In genomic region chr11:69922596-69923111, GRCh38 we compare ENCODE assay signal across 19 cellular contexts.
DNase-seq lines count a peak whose midpoint lies in the region; ATAC-seq, FAIRE-seq and TF ChIP-seq lines count a peak whose summit lies in the region.
"Had no signal": no experiment of that assay in that cellular context is flagged by ENCODE, and none has a peak within 500 bp of the region (broad histone marks: within the 10 kb centered on the region; RNA-seq: fewer than 3 reads in every experiment).

No MANE protein-coding gene starts in this region.

- no peak for TF ChIP-seq RAD21 in HepG2 (CRISPR knock-in tag; IDR thresholded peaks at IDR 0.05)

- H3K4ac ChIP-seq in mesenchymal stem cell (ENCODE audit: low read depth in 1 of 2, low read length in 2 of 2) = peak overlapping the region; percentile 20 to 49

- no peak for TF ChIP-seq CTCF in right lobe of liver (IDR thresholded peaks at IDR 0.05)
- TF ChIP-seq CTCF in HepG2 (CRISPR knock-in tag; IDR thresholded peaks at IDR 0.05) = no peak
- no peak for TF ChIP-seq CTCF in smooth muscle cell (IDR thresholded peaks at IDR 0.05; ENCODE audit: borderline replicate concordance, insufficient read depth, poor library complexity, severe bottlenecking)

- H3K4me1 ChIP-seq in right lobe of liver = peaks cover 0 to 9% (median 4%) of the 10 kb centered on the region in 4 donors
- H3K4me1 ChIP-seq in HepG2 (ENCODE audit: insufficient read depth, low read length) = no peaks in the 10 kb centered on the region
- H3K4me1 ChIP-seq in mesenchymal stem cell (ENCODE audit: control insufficient read depth, insufficient read depth, low read depth, low read length) = peaks cover 7% of the 10 kb centered on the region
- H3K4me1 ChIP-seq in smooth muscle cell (ENCODE audit: low read depth) = no peaks in the 10 kb centered on the region

- ATAC-seq in right lobe of liver (no peak), HepG2 (no peak), GM21367 (IDR thresholded peaks at IDR 0.05; ENCODE audit: unreplicated experiment) (no peak), HG02610 (IDR thresholded peaks at IDR 0.05; ENCODE audit: unreplicated experiment) (no peak), GM19351 (IDR thresholded peaks at IDR 0.05; ENCODE audit: unreplicated experiment) (no peak)
- ATAC-seq: PC-3 had no signal

- no peaks in the 10 kb centered on the region for H3F3A ChIP-seq in smooth muscle cell (ENCODE audit: low read depth)

- H4K20me1 ChIP-seq in HepG2 (ENCODE audit: insufficient read depth, low read length) (0 out of 2 replicates have a peak, but pooled peaks cover 8% of the 10 kb centered on the region), smooth muscle cell (ENCODE audit: low read depth) (no peaks in the 10 kb centered on the region)

- no peaks in the 10 kb centered on the region for H3K27me3 ChIP-seq in right lobe of liver
- peaks cover 7 to 48% of the 10 kb centered on the region in 2 experiments; a peak in 3 of 5 replicates for H3K27me3 ChIP-seq in HepG2 (ENCODE audit: control insufficient read depth in 1 of 2, insufficient read depth in 2 of 2, low read length in 2 of 2)
- peaks cover 80 to 82% of the 10 kb centered on the region in 2 experiments for H3K27me3 ChIP-seq in mesenchymal stem cell (ENCODE audit: control insufficient read depth in 1 of 2, insufficient read depth in 1 of 2, low read length in 2 of 2)
- H3K27me3 ChIP-seq in smooth muscle cell (ENCODE audit: low read depth) = no peaks in the 10 kb centered on the region

- no peak overlapping the region for H3K9ac ChIP-seq in HepG2 (ENCODE audit: insufficient read depth, low read depth, low read length)
- H3K9ac ChIP-seq in mesenchymal stem cell (ENCODE audit: low read length) = no peak overlapping the region
- H3K9ac ChIP-seq in smooth muscle cell (ENCODE audit: low read depth) = no peak overlapping the region

- H3K27ac ChIP-seq in right lobe of liver = no peak overlapping the region
- no peak overlapping the region for H3K27ac ChIP-seq in HepG2 (ENCODE audit: extremely low read length, insufficient read depth, low read length)
- H3K27ac ChIP-seq in mesenchymal stem cell (ENCODE audit: low read length, poor library complexity, severe bottlenecking) = no peak overlapping the region
- H3K27ac ChIP-seq in smooth muscle cell (ENCODE audit: low read depth) = peak overlapping the region; percentile 39
- H3K27ac ChIP-seq: C4-2B, HL-60 had no signal

- CTCF ChIA-PET in HepG2 (lab: Yijun Ruan, JAX; ENCODE audit: low intra/inter-chr PET ratio, low total read pairs) = no interaction called here

- no peak overlapping the region for H2AK5ac ChIP-seq in mesenchymal stem cell (ENCODE audit: low read length, severe bottlenecking)

- H3K18ac ChIP-seq in mesenchymal stem cell (ENCODE audit: low read depth in 1 of 2, low read length in 2 of 2) = peak overlapping the region; percentile 46 to 83

- DNase-seq in right lobe of liver (peak in 2 of 3 donors; percentile 15 to 21), HepG2 (ENCODE audit: low spot score) (no peak), mesenchymal stem cell (no peak), smooth muscle cell (lab: John Stamatoyannopoulos, UW; ENCODE audit: unreplicated experiment) (no peak)
- DNase-seq: DMS79 treated with DMSO at 0.1 percent for 48 hours, H9, Karpas-422, NCI-H1436, NCI-H1930, NCI-H226, NCI-H526, PC-3, RPMI8226, SHP77 treated with DMSO at 0.1 percent for 48 hours had no signal

- H2BK5ac ChIP-seq in mesenchymal stem cell (ENCODE audit: low read depth, low read length, poor library complexity, severe bottlenecking) = no peak overlapping the region

- peak overlapping the region; percentile 79 for H2BK15ac ChIP-seq in mesenchymal stem cell (ENCODE audit: low read depth, poor library complexity, severe bottlenecking)

- no peaks in the 10 kb centered on the region for H3K9me3 ChIP-seq in right lobe of liver
- H3K9me3 ChIP-seq in HepG2 (ENCODE audit: low read length) = no peaks in the 10 kb centered on the region
- H3K9me3 ChIP-seq in mesenchymal stem cell (ENCODE audit: control insufficient read depth, low read length) = no peaks in the 10 kb centered on the region
- H3K9me3 ChIP-seq in smooth muscle cell (replicated peaks; ENCODE audit: low read depth) = no peaks in the 10 kb centered on the region

- no TSS peak for BruUV-seq in HepG2 (replicated peaks; lab: Mats Ljungman, UMichigan)

- no CpG with 5 or more reads among the region's 14 CpGs for WGBS in right lobe of liver (ENCODE audit: insufficient coverage, low coverage, low lambda C conversion rate, missing lambda C conversion rate)
- 67% methylated on average over 4 of the region's 14 CpGs for WGBS in HepG2 (ENCODE audit: low lambda C conversion rate)
- WGBS in mesenchymal stem cell = 96% methylated on average over 13 of the region's 14 CpGs
- whole genome bisulfite sequencing in smooth muscle cell (ENCODE audit: low lambda C conversion rate) = 96% methylated on average over 14 of the region's 14 CpGs

- in situ Hi-C loops in HepG2 (cut with HindIII; ENCODE audit: extremely low pct_ligation_motif_present, low pct_unique_long_range_greater_than_20kb) = no loop called here

- FAIRE-seq in HepG2 (lab: Jason Lieb, UNC) = no peak

- TF ChIP-seq POLR2A in right lobe of liver (IDR thresholded peaks at IDR 0.05) (no peak), HepG2 (IDR thresholded peaks at IDR 0.05; ENCODE audit: insufficient read depth in 1 of 2, low read depth in 2 of 2, low read length in 2 of 2) (no peak)

- peak overlapping the region; percentile 94 to 95 for H2BK12ac ChIP-seq in mesenchymal stem cell (ENCODE audit: low read length in 2 of 2)

- H2AFZ ChIP-seq in HepG2 (ENCODE audit: low read length) (no peak overlapping the region), mesenchymal stem cell (ENCODE audit: low read depth, low read length) (no peak overlapping the region), smooth muscle cell (ENCODE audit: low read depth) (no peak overlapping the region)

- peak overlapping the region; percentile 86 for H2BK120ac ChIP-seq in mesenchymal stem cell (ENCODE audit: low read depth, low read length)

- no peaks in the 10 kb centered on the region for H3K79me1 ChIP-seq in mesenchymal stem cell (replicated peaks; ENCODE audit: low read length, poor library complexity, severe bottlenecking)

- no peak overlapping the region for H3K4me3 ChIP-seq in right lobe of liver
- no peak overlapping the region for H3K4me3 ChIP-seq in HepG2 (replicated peaks in 1 of 3; ENCODE audit: insufficient read depth in 1 of 3, low read depth in 2 of 3, low read length in 3 of 3)
- H3K4me3 ChIP-seq in mesenchymal stem cell (ENCODE audit: insufficient read depth in 1 of 2, low read depth in 1 of 2, low read length in 2 of 2) = no peak overlapping the region
- H3K4me3 ChIP-seq in smooth muscle cell = no peak overlapping the region

- H3K79me2 ChIP-seq in HepG2 (ENCODE audit: insufficient read depth, low read length) = no peaks in the 10 kb centered on the region
- no peaks in the 10 kb centered on the region for H3K79me2 ChIP-seq in smooth muscle cell (ENCODE audit: low read depth)

- H3K14ac ChIP-seq in mesenchymal stem cell (ENCODE audit: low read length in 2 of 2) = peak overlapping the region in 1 of 2 experiments; percentile 79

- intact Hi-C loops in right lobe of liver (cut with DNase I) (loop anchor here (5.0 kb wide), 1 partner anchor 275 kb away; no protein-coding TSS in a partner anchor), HepG2 (cut with micrococcal nuclease; ENCODE audit: unreplicated experiment) (no loop called here)

- no peak overlapping the region for H3K23ac ChIP-seq in mesenchymal stem cell (ENCODE audit: low read length in 2 of 2)

- peak overlapping the region; percentile 36 for H4K91ac ChIP-seq in mesenchymal stem cell (ENCODE audit: low read length)

- no peak overlapping the region for H4K8ac ChIP-seq in mesenchymal stem cell (ENCODE audit: low read length)

- H3K4me2 ChIP-seq in HepG2 (ENCODE audit: low read depth, low read length) (no peak overlapping the region), mesenchymal stem cell (ENCODE audit: low read length, poor library complexity, severe bottlenecking) (no peak overlapping the region), smooth muscle cell (peak overlapping the region; percentile 39)

- POLR2A ChIA-PET in HepG2 (lab: Yijun Ruan, JAX) = no interaction called here

- TF ChIP-seq EP300 in HepG2 (IDR thresholded peaks at IDR 0.05; ENCODE audit: low read depth in 2 of 2, low read length in 2 of 2) (no peak), HepG2 (CRISPR knock-in tag; IDR thresholded peaks at IDR 0.05; ENCODE audit: borderline replicate concordance) (no peak)

- H3K36me3 ChIP-seq in right lobe of liver (no peaks in the 10 kb centered on the region), HepG2 (replicated peaks in 1 of 2; ENCODE audit: control insufficient read depth in 1 of 2, insufficient read depth in 2 of 2, low read length in 2 of 2) (no peaks in the 10 kb centered on the region), mesenchymal stem cell (ENCODE audit: control insufficient read depth in 1 of 2, insufficient read depth in 2 of 2, low read depth in 1 of 2, low read length in 2 of 2) (no peaks in the 10 kb centered on the region), smooth muscle cell (ENCODE audit: low read depth) (no peaks in the 10 kb centered on the region)

TF ChIP-seq in HepG2, 621 proteins besides CTCF, POLR2A, EP300 and RAD21 (continues in another document):
- TF ChIP-seq JDP2 (CRISPR knock-in tag; IDR thresholded peaks at IDR 0.05; ENCODE audit: borderline replicate concordance) (no peak), PPARG (CRISPR knock-in tag; conservative IDR thresholded peaks at IDR 0.05) (no peak), MED13 (CRISPR knock-in tag; IDR thresholded peaks at IDR 0.05) (no peak), ZNF614 (CRISPR knock-in tag; IDR thresholded peaks at IDR 0.05; ENCODE audit: borderline replicate concordance) (no peak), MEIS1 (CRISPR knock-in tag; IDR thresholded peaks at IDR 0.05; ENCODE audit: borderline replicate concordance) (no peak), SP1 (IDR thresholded peaks at IDR 0.05) (no peak), SP1 (CRISPR knock-in tag; IDR thresholded peaks at IDR 0.05) (no peak), ZNF296 (CRISPR knock-in tag; conservative IDR thresholded peaks at IDR 0.05) (no peak), MYNN (CRISPR knock-in tag; IDR thresholded peaks at IDR 0.05; ENCODE audit: low read depth) (no peak), IRF9 (CRISPR knock-in tag; IDR thresholded peaks at IDR 0.05; ENCODE audit: borderline replicate concordance) (no peak), ZNF30 (CRISPR knock-in tag; IDR thresholded peaks at IDR 0.05) (no peak), ZSCAN29 (CRISPR knock-in tag; conservative IDR thresholded peaks at IDR 0.05) (no peak), SKI (IDR thresholded peaks at IDR 0.05; ENCODE audit: partially characterized antibody) (no peak)

Comparison
In these comparisons a context has a peak if more than half of its experiments do, and no peak if none do; other contexts are left out.
1. DNase-seq: peak in right lobe of liver (2 of 3); none in HepG2 (single experiment), mesenchymal stem cell (single experiment) and smooth muscle cell (single experiment).